ENCODE assay signal across 1 cellular context in genomic region chr12:6090786-6091185, GRCh38.
TF ChIP-seq lines count a peak whose summit lies in the region.

No MANE protein-coding gene starts in this region.

TF ChIP-seq in IMR-90, 13 proteins besides CTCF, POLR2A, EP300 and RAD21:
- TF ChIP-seq BHLHE40 (IDR thresholded peaks at IDR 0.05; ENCODE audit: low read depth, low read length) (peak; percentile 95), CHD1 (IDR thresholded peaks at IDR 0.05; ENCODE audit: low read depth, low read length) (no peak), MAZ (IDR thresholded peaks at IDR 0.05; ENCODE audit: borderline replicate concordance, low read depth, low read length) (no peak), ELK1 (IDR thresholded peaks at IDR 0.05; ENCODE audit: borderline replicate concordance, low read depth, low read length) (no peak), SMC3 (IDR thresholded peaks at IDR 0.05; ENCODE audit: low read depth, low read length) (no peak), RFX5 (IDR thresholded peaks at IDR 0.05; ENCODE audit: low read depth, low read length) (no peak), NFE2L2 (IDR thresholded peaks at IDR 0.05; ENCODE audit: low read depth, low read length) (no peak)
